Comparison of ENCODE assay signal across 8 cellular contexts in the genomic region with DNA sequence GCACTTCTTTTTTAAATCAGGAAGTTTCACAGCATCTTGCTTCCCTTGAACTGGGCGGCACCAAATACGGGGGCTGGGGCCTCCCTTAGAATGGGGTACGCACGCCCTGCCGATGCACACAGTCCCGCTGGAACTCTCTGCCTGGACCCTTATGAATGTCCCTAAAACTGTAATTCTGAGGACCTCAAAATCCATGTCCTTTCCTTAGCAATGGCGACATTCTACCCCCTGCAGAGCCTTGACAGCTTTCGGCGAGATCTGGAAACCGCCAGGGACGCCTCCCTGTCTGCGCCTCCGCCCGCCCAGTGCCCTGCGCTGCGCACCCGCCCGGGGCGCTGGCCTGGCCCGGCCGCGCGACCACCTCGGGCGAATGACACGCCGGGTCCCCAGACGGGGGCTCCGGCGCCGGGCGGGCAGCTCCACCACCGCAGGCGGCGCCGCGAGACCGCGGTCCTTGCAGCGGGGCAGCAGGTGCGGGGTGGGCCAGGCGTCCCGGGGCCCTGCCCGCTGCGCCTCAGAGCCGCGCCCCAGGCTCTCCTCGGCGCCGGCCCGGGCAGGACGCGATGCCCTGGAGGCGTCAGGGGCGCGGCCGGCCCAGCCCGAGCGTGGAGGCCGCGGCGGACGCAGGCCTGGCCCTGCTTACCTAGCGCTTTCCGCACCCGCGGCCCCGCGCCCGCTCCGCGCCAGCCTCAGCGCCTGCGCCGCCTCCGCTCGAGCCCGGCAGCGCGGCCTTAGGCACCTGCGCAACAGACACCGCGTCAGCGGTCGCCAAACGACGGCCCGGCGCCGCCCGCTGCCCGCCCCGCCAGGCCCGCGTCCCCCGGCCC. TPM values are rescaled to one million over a fixed set of nuclear protein-coding genes. Genes with fewer than 3 reads are reported as not detected.
DNase-seq lines count a peak whose midpoint lies in the region; ATAC-seq and TF ChIP-seq lines count a peak whose summit lies in the region.

No MANE protein-coding gene starts in this region.

- no peak for TF ChIP-seq POLR2A in vagina (IDR thresholded peaks at IDR 0.05)

- no peak overlapping the region; the same call in 1 of the 2 replicates for H2AFZ ChIP-seq in PC-9

- no peaks in the 10 kb centered on the region for H3K9me2 ChIP-seq in PC-9 (ENCODE audit: insufficient read depth)

- H3K9me3 ChIP-seq in PC-9 (ENCODE audit: insufficient read depth, low read depth) (no peaks in the 10 kb centered on the region), cardiac muscle cell (ENCODE audit: low read depth) (no peaks in the 10 kb centered on the region), vagina (no peaks in the 10 kb centered on the region)

- peak overlapping the region; percentile 71 for H3K4me3 Mint-ChIP-seq in progenitor cell of endocrine pancreas (ENCODE audit: low read depth)

- H3K4me1 ChIP-seq in PC-9 (replicated peaks; ENCODE audit: insufficient read depth) (peaks cover 28% of the 10 kb centered on the region), cardiac muscle cell (ENCODE audit: low read depth) (peaks cover 17% of the 10 kb centered on the region), vagina (peaks cover 45% of the 10 kb centered on the region)

- peaks cover 28% of the 10 kb centered on the region; the same call in 1 of the 2 replicates for H3F3A ChIP-seq in PC-9 (ENCODE audit: insufficient read depth, low read depth)

- POLR2A ChIA-PET in PC-9 (lab: Charles Lee; ENCODE audit: unreplicated experiment), result no interaction called here

- H3K27me3 ChIP-seq in PC-9 (ENCODE audit: insufficient read depth, low read depth) (no peaks in the 10 kb centered on the region), cardiac muscle cell (no peaks in the 10 kb centered on the region), vagina (no peaks in the 10 kb centered on the region)

- H3K36me3 ChIP-seq in PC-9 (ENCODE audit: low read depth), result no peaks in the 10 kb centered on the region
- H3K36me3 ChIP-seq in cardiac muscle cell, result peaks cover 3% of the 10 kb centered on the region
- peaks cover 0 to 12% of the 10 kb centered on the region in 2 donors for H3K36me3 ChIP-seq in vagina

- H3K4me3 ChIP-seq in PC-9 (peak overlapping the region; percentile 74; the same call in 1 of the 2 replicates), cardiac muscle cell (peak overlapping the region; percentile 83), vagina (peak overlapping the region; percentile 64 to 99)

- H3K36me3 Mint-ChIP-seq in progenitor cell of endocrine pancreas (ENCODE audit: insufficient read depth), result no peaks in the 10 kb centered on the region

- H3K4me1 Mint-ChIP-seq in progenitor cell of endocrine pancreas (ENCODE audit: low read depth), result peaks cover 31% of the 10 kb centered on the region

- H3K79me2 ChIP-seq in PC-9 (ENCODE audit: low read depth), result peaks cover 41% of the 10 kb centered on the region

- peaks cover 18% of the 10 kb centered on the region; the same call in 1 of the 2 replicates for H4K20me1 ChIP-seq in PC-9 (ENCODE audit: insufficient read depth)

- peak overlapping the region; percentile 94 for H3K4me2 ChIP-seq in PC-9

- TF ChIP-seq CTCF in PC-9 (conservative IDR thresholded peaks at IDR 0.05), result no peak
- TF ChIP-seq CTCF in cardiac muscle cell (IDR thresholded peaks at IDR 0.05; ENCODE audit: low read depth, low read length), result no peak
- peak; percentile 32 for TF ChIP-seq CTCF in progenitor cell of endocrine pancreas (IDR thresholded peaks at IDR 0.05; ENCODE audit: unreplicated experiment)
- no peak for TF ChIP-seq CTCF in vagina (IDR thresholded peaks at IDR 0.05)

- no peaks in the 10 kb centered on the region for H3K27me3 Mint-ChIP-seq in progenitor cell of endocrine pancreas

- H3K27ac ChIP-seq in PC-9 (no peak overlapping the region), cardiac muscle cell (peak overlapping the region; percentile 92), vagina (no peak overlapping the region)

- no peaks in the 10 kb centered on the region for H3K9me3 Mint-ChIP-seq in progenitor cell of endocrine pancreas (ENCODE audit: low read depth)

- H3K27ac Mint-ChIP-seq in progenitor cell of endocrine pancreas, result peak overlapping the region; percentile 76

- ATAC-seq in GM18867 (IDR thresholded peaks at IDR 0.05; ENCODE audit: unreplicated experiment) (peak; percentile 52), HG03095 (IDR thresholded peaks at IDR 0.05; ENCODE audit: unreplicated experiment) (peak; percentile 45)

- DNase-seq in AG20443 (ENCODE audit: low spot score) (peak; percentile 67), PC-9 (no peak), cardiac muscle cell (ENCODE audit: low read depth in 1 of 2, low spot score in 1 of 2) (peak; percentile 11 to 82), progenitor cell of endocrine pancreas (ENCODE audit: low spot score, unreplicated experiment) (peak; percentile 48), vagina (ENCODE audit: extremely low spot score in 2 of 2) (no peak)
- DNase-seq in activated gamma-delta T cell treated with anti-CD3 and anti-CD28 coated beads, Interleukin-2, amount 50 U/mL, for 16 hours (ENCODE audit: low read depth), result peak; percentile 48

- no TSS peak for BruUV-seq in PC-9 (replicated peaks; lab: Mats Ljungman, UMichigan)

- intact Hi-C loops in PC-9 (cut with micrococcal nuclease; ENCODE audit: unreplicated experiment) (no loop called here), vagina (cut with DNase I) (no loop called here)

- CTCF ChIA-PET in PC-9 (lab: Charles Lee), result no interaction called here

RNA-seq across cellular contexts. Expression of a gene that starts 0.5 kb away (rescaled TPM):
- total RNA-seq in PC-9 (2021) (51.8 and 74.5 TPM in 2 replicates), cardiac muscle cell (219 and 341 TPM in 2 replicates), progenitor cell of endocrine pancreas (43.6 and 46.4 TPM in 2 replicates), vagina (71.5 TPM)
- 163 and 169 TPM in 2 replicates for polyA plus RNA-seq in cardiac muscle cell

RNA-seq across cellular contexts. Expression of a gene that starts 0.9 kb away (rescaled TPM):
- 26.8 and 41.2 TPM in 2 replicates for total RNA-seq in PC-9 (2021)
- total RNA-seq in cardiac muscle cell, result 73.5 and 129 TPM in 2 replicates
- 48.0 and 55.3 TPM in 2 replicates for polyA plus RNA-seq in cardiac muscle cell
- total RNA-seq in progenitor cell of endocrine pancreas, result 26.3 and 27.9 TPM in 2 replicates
- 53.5 TPM for total RNA-seq in vagina

RNA-seq across cellular contexts. Expression of a gene that starts 32.6 kb away (rescaled TPM):
- 0.18 TPM in 1 of 2 replicates, not detected in the other for total RNA-seq in PC-9 (2021)
- total RNA-seq in cardiac muscle cell, result 1.2 and 2.1 TPM in 2 replicates
- polyA plus RNA-seq in cardiac muscle cell, result 1.3 TPM in 1 of 2 replicates, not detected in the other
- total RNA-seq in progenitor cell of endocrine pancreas, result 0.60 and 1.2 TPM in 2 replicates
- not detected for total RNA-seq in vagina

RNA-seq across cellular contexts. Expression of a gene that starts 43.3 kb away (rescaled TPM):
- total RNA-seq in PC-9 (2021), result 80.0 and 103 TPM in 2 replicates
- total RNA-seq in cardiac muscle cell, result 151 and 166 TPM in 2 replicates
- polyA plus RNA-seq in cardiac muscle cell, result 121 and 138 TPM in 2 replicates
- total RNA-seq in progenitor cell of endocrine pancreas, result 59.9 and 65.4 TPM in 2 replicates
- total RNA-seq in vagina, result 40.8 TPM

RNA-seq across cellular contexts. Expression of a gene that starts 43.7 kb away (rescaled TPM):
- 58.2 and 86.6 TPM in 2 replicates for total RNA-seq in PC-9 (2021)
- 90.5 and 101 TPM in 2 replicates for total RNA-seq in cardiac muscle cell
- 81.4 and 96.4 TPM in 2 replicates for polyA plus RNA-seq in cardiac muscle cell
- 47.8 and 50.2 TPM in 2 replicates for total RNA-seq in progenitor cell of endocrine pancreas
- 75.9 TPM for total RNA-seq in vagina

Comparison
In these comparisons a context has a peak if more than half of its experiments do, and no peak if none do; other contexts are left out.
1. DNase-seq: peak in AG20443 (single experiment), activated gamma-delta T cell treated with anti-CD3 and anti-CD28 coated beads, Interleukin-2, amount 50 U/mL, for 16 hours (single experiment), cardiac muscle cell (2 of 2) and progenitor cell of endocrine pancreas (single experiment); none in PC-9 (0 of 2) and vagina (0 of 2).
2. Peak in every context shown above with its lines, with median percentiles within 50 percentile points of each other: H3K4me3 ChIP-seq.